In the genomic region with DNA sequence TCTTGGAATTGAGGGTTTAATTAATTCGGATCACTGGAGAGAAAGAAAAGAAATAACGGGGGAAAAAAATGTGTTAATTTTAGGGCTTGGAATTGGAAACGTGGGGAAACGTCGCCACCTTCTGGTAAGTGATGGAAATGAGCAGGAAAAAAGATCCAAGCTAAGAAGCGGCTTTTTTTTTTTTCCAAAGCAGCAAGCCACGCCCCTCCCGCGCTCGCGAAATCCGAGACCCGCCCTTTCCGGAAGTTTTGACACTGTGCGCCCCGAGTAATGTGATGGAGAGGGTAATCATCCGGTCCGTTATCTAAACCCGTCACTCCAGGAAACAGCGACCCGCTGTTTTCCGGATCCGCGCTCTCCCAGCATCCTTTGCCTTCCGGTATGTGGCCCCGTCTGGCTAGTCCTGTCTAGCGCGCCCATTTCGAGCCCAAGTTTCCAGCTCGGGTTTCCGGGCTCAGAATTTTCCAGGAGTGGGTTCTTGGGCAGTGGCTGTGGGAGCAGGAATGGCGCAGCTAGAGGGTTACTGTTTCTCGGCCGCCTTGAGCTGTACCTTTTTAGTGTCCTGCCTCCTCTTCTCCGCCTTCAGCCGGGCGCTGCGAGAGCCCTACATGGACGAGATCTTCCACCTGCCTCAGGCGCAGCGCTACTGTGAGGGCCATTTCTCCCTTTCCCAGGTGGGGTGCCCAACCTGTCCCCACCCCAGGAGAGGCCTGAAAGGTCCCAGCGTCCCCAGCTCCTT, we compare ENCODE assay signal across 8 cellular contexts. TPM values are rescaled to one million over a fixed set of nuclear protein-coding genes. Genes with fewer than 3 reads are reported as not detected.
DNase-seq lines count a peak whose midpoint lies in the region; ATAC-seq and TF ChIP-seq lines count a peak whose summit lies in the region.

A gene with protein sequence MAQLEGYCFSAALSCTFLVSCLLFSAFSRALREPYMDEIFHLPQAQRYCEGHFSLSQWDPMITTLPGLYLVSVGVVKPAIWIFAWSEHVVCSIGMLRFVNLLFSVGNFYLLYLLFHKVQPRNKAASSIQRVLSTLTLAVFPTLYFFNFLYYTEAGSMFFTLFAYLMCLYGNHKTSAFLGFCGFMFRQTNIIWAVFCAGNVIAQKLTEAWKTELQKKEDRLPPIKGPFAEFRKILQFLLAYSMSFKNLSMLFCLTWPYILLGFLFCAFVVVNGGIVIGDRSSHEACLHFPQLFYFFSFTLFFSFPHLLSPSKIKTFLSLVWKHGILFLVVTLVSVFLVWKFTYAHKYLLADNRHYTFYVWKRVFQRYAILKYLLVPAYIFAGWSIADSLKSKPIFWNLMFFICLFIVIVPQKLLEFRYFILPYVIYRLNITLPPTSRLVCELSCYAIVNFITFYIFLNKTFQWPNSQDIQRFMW (plus strand): TSS at position 384 of the 739 bp plus-strand sequence. CDS start 120 bp downstream, at position 504.

- peak within 1 kb of the TSS; percentile 89 for H2AFZ ChIP-seq in IMR-90 (replicated peaks; ENCODE audit: low read length, poor library complexity)

- H3K9me1 ChIP-seq in IMR-90 (ENCODE audit: insufficient read depth, low read length) = no peaks in the 10 kb centered on the region

- H3K9me3 Mint-ChIP-seq in activated T-cell treated with anti-CD3 and anti-CD28 coated beads, Interleukin-2, amount 50 U/mL, for 4 hours = no peaks in the 10 kb centered on the region

- H2BK5ac ChIP-seq in IMR-90 (ENCODE audit: low read depth, low read length, poor library complexity, severe bottlenecking) = no peak within 1 kb of the TSS

- H3K4ac ChIP-seq in IMR-90 (ENCODE audit: low read depth, low read length) = peak within 1 kb of the TSS; percentile 62; the same call in 1 of the 2 replicates

- H3K79me1 ChIP-seq in IMR-90 (ENCODE audit: low read depth in 1 of 2, low read length in 2 of 2) = no peaks in the 10 kb centered on the region

- H3K36me3 Mint-ChIP-seq in activated T-cell treated with anti-CD3 and anti-CD28 coated beads, Interleukin-2, amount 50 U/mL, for 4 hours (ENCODE audit: insufficient read depth) = peaks cover 8% of the 10 kb centered on the region

- peaks cover 1% of the 10 kb centered on the region for H3K27me3 Mint-ChIP-seq in activated T-cell treated with anti-CD3 and anti-CD28 coated beads, Interleukin-2, amount 50 U/mL, for 4 hours (ENCODE audit: low read depth)

- no peaks in the 10 kb centered on the region for H4K20me1 ChIP-seq in IMR-90 (ENCODE audit: insufficient read depth, low read length)

- no peak within 1 kb of the TSS; the same call in 1 of the 2 replicates for H4K91ac ChIP-seq in IMR-90 (ENCODE audit: insufficient read depth, low read depth, low read length)

- H3K23ac ChIP-seq in IMR-90 (ENCODE audit: low read depth, low read length) = no peak within 1 kb of the TSS

- peak within 1 kb of the TSS; percentile 63 to 73 for H4K8ac ChIP-seq in IMR-90 (ENCODE audit: low read depth in 2 of 2, low read length in 2 of 2)

- no peak within 1 kb of the TSS for H2BK20ac ChIP-seq in IMR-90 (ENCODE audit: low read depth, low read length)

- H3K9me3 ChIP-seq in IMR-90 (ENCODE audit: control insufficient read depth, insufficient read depth, low read length) = no peaks in the 10 kb centered on the region

- peak within 1 kb of the TSS; percentile 73 for H3K9ac ChIP-seq in IMR-90 (ENCODE audit: low read depth, low read length)

- no peak within 1 kb of the TSS for H2AK9ac ChIP-seq in IMR-90 (replicated peaks; ENCODE audit: low read depth, low read length, poor library complexity)

- dilution Hi-C loops in IMR-90 (cut with HindIII; ENCODE audit: low sequenced_read_pairs, unreplicated experiment) = no loop called here

- H3K18ac ChIP-seq in IMR-90 (ENCODE audit: low read depth, low read length) = no peak within 1 kb of the TSS

- POLR2A ChIA-PET in IMR-90 (lab: Charles Lee; ENCODE audit: unreplicated experiment) = no interaction called here

- DNase-seq in DMS114 treated with DMSO at 0.1 percent for 48 hours (lab: John Stamatoyannopoulos, UW; ENCODE audit: unreplicated experiment) (peak; percentile 96), IMR-90 (peak; percentile 96), myocyte (ENCODE audit: low read depth) (peak; percentile 98)
- peak; percentile 87 for DNase-seq in activated T-cell treated with anti-CD3 and anti-CD28 coated beads, Interleukin-2, amount 50 U/mL, for 4 hours
- peak; percentile 76 to 82 for DNase-seq in stimulated activated CD8-positive, alpha-beta memory T cell treated with anti-CD3 and anti-CD28 coated beads, Interleukin-7, amount 100 ng/mL, for 48 hours (ENCODE audit: extremely low read depth in 1 of 2, low read depth in 1 of 2)

- H4K5ac ChIP-seq in IMR-90 (ENCODE audit: low read depth, low read length) = 0 out of 2 replicates have a peak within 1 kb of the TSS, but pooled peaks have one; percentile 46

- peak within 1 kb of the TSS; percentile 39; the same call in 1 of the 2 replicates for H3K56ac ChIP-seq in IMR-90 (ENCODE audit: extremely low read depth, insufficient read depth, low read length)

- TF ChIP-seq POLR2A in IMR-90 (IDR thresholded peaks at IDR 0.05; ENCODE audit: low read depth, low read length) = peak; percentile 64; the same call in 1 of the 2 replicates

- in situ Hi-C loops in IMR-90 (cut with MboI; ENCODE audit: low sequenced_read_pairs) = no loop called here

- peak; percentile 76 for TF ChIP-seq CTCF in IMR-90 (conservative IDR thresholded peaks at IDR 0.05; ENCODE audit: low read depth, low read length)

- no TSS peak for BruUV-seq in IMR-90 (replicated peaks; lab: Mats Ljungman, UMichigan)

- WGBS in IMR-90 (ENCODE audit: extremely low coverage in 2 of 2, insufficient read length in 1 of 2), 2 experiments = 4% methylated on average over 10 of the region's 42 CpGs; no CpG with 5 or more reads in 1 of the 2 experiments

- peak within 1 kb of the TSS; percentile 77 for H3K4me3 ChIP-seq in IMR-90 (ENCODE audit: insufficient read depth, low read depth, low read length)

- ATAC-seq in GM21528 (IDR thresholded peaks at IDR 0.05; ENCODE audit: low FRiP score, unreplicated experiment) (peak; percentile 100), IMR-90 (ENCODE audit: low read depth) (peak; percentile 100), esophagus mucosa (peak; percentile 100)
- peak; percentile 100 for ATAC-seq in activated T-cell treated with anti-CD3 and anti-CD28 coated beads, Interleukin-2, amount 50 U/mL, for 4 hours

- no peak within 1 kb of the TSS for H2BK120ac ChIP-seq in IMR-90 (ENCODE audit: low read depth, low read length)

- H2BK15ac ChIP-seq in IMR-90 (ENCODE audit: low read depth, low read length) = no peak within 1 kb of the TSS

- H2AK5ac ChIP-seq in IMR-90 (ENCODE audit: low read depth, low read length) = no peak within 1 kb of the TSS

- H3K4me3 Mint-ChIP-seq in activated T-cell treated with anti-CD3 and anti-CD28 coated beads, Interleukin-2, amount 50 U/mL, for 4 hours = peak within 1 kb of the TSS; percentile 96

- intact Hi-C loops in IMR-90 (cut with micrococcal nuclease) = loop anchor here (1.0 to 10.0 kb wide), 2 partner anchors 178 to 642 kb away; no protein-coding TSS in a partner anchor

- peaks cover 22% of the 10 kb centered on the region for H3K4me1 Mint-ChIP-seq in activated T-cell treated with anti-CD3 and anti-CD28 coated beads, Interleukin-2, amount 50 U/mL, for 4 hours (ENCODE audit: low read depth)

- peak within 1 kb of the TSS; percentile 77; the same call in 1 of the 2 replicates for H3K14ac ChIP-seq in IMR-90 (replicated peaks; ENCODE audit: low read depth, low read length)

- CTCF ChIA-PET in IMR-90 (lab: Yijun Ruan, JAX) = no interaction called here

- no peaks in the 10 kb centered on the region for H3K4me1 ChIP-seq in IMR-90 (ENCODE audit: control insufficient read depth, insufficient read depth, low read length)

- H3K4me2 ChIP-seq in IMR-90 (ENCODE audit: low read depth, low read length) = peak within 1 kb of the TSS; percentile 65

- H3K27me3 ChIP-seq in IMR-90 (ENCODE audit: control insufficient read depth, insufficient read depth, low read length) = no peaks in the 10 kb centered on the region

- H3K27ac ChIP-seq in IMR-90 (ENCODE audit: insufficient read depth, low read length) = peak within 1 kb of the TSS; percentile 62

- peak; percentile 74 for TF ChIP-seq RAD21 in IMR-90 (IDR thresholded peaks at IDR 0.05; ENCODE audit: low read length)

- no peaks in the 10 kb centered on the region for H3K36me3 ChIP-seq in IMR-90 (ENCODE audit: control insufficient read depth, insufficient read depth, low read length)

TF ChIP-seq in IMR-90, 13 proteins besides CTCF, POLR2A, EP300 and RAD21 (continues in another document):
- 0 out of 2 replicates have a peak, but pooled peaks have one; percentile 43 for TF ChIP-seq USF2 (IDR thresholded peaks at IDR 0.05; ENCODE audit: low read depth, low read length)
- no peak for TF ChIP-seq FOS (IDR thresholded peaks at IDR 0.05; ENCODE audit: low read depth, low read length)
- no peak for TF ChIP-seq BHLHE40 (IDR thresholded peaks at IDR 0.05; ENCODE audit: low read depth, low read length)

TF ChIP-seq in PFSK-1, 5 proteins besides CTCF, POLR2A, EP300 and RAD21 (continues in another document):
- TF ChIP-seq POLR2AphosphoS5 (IDR thresholded peaks at IDR 0.05; ENCODE audit: low read depth, low read length) = peak; percentile 84

RNA-seq across cellular contexts. Expression of the gene that starts here (rescaled TPM):
- 2.5 and 2.9 TPM in 2 replicates for total RNA-seq in IMR-90 (2012; rRNA removed)
- 1.7 and 3.6 TPM in 2 replicates for polyA plus RNA-seq in IMR-90 (2012; rRNA removed)
- 0.15 and 0.93 TPM in 2 replicates for polyA plus RNA-seq in IMR-90 (2012; cell fraction: cytosol; rRNA removed)
- polyA plus RNA-seq in IMR-90 (2012; cell fraction: nucleus; rRNA removed; ENCODE audit: low replicate concordance) = 0.98 and 1.4 TPM in 2 replicates
- 1.4 TPM for polyA plus RNA-seq in PFSK-1 (2012; ENCODE audit: insufficient read length, low read depth)
- 10 to 100 TPM in 1 of 3 donors, 1 to 10 TPM in 2; 8.2 to 10.2 (median 9.1) TPM for total RNA-seq in activated T-cell treated with anti-CD3 and anti-CD28 coated beads, Interleukin-2, amount 50 U/mL, for 4 hours
- 6.0 TPM for total RNA-seq in esophagus mucosa
- total RNA-seq in myocyte = 8.8 and 14.9 TPM in 2 replicates
- polyA plus RNA-seq in myocyte (2012) = 3.3 TPM

Comparison
In these comparisons a context has a peak if more than half of its experiments do, and no peak if none do; other contexts are left out.
1. Peak in every context shown above with its lines: DNase-seq, ATAC-seq, H3K4me3 ChIP-seq and H3K27ac ChIP-seq.